Comparison of ENCODE assay signal across 16 cellular contexts in the genomic region with DNA sequence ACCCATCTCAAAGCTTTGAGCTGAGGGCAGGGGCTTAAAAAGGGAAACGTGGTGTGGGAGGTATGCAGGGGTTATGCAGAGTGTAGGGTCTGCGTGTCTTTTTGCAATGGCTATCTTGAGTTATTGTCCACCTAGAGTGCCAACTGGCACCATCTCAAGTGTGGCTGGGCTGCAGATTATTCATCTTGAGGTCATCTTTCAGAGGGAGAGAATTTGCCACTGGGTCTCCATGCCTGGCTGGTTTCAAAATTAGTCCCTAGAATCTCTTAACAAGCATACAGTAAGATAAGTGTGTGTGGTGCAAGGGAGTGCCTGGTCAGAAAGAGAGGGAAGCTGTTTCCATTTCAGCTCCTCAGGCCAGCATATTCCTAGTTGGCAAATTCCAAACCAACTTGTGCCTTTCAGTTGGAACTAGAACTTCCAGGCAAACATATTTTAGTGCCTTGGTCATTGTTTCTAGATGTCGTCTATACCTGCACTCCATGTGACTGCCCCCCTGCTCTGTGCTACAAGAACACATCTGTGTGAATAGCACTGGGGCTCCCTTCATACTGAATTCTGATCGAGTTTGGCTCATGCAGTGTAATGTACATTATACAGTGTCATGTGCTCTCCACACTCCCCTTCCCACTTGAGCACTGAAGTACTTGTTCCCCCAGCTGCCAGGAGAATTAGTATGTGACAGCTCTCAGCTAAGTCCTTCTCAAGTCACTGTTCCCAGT. TPM values are rescaled to one million over a fixed set of nuclear protein-coding genes. Genes with fewer than 3 reads are reported as not detected.
DNase-seq lines count a peak whose midpoint lies in the region; ATAC-seq, FAIRE-seq and TF ChIP-seq lines count a peak whose summit lies in the region.
"Had no signal": no experiment of that assay in that cellular context is flagged by ENCODE, and none has a peak within 500 bp of the region (broad histone marks: within the 10 kb centered on the region; RNA-seq: fewer than 3 reads in every experiment).

No MANE protein-coding gene starts in this region.

- H3K4me3 ChIP-seq in K562 (no peak overlapping the region), spleen (no peak overlapping the region)
- H3K4me3 ChIP-seq: GM23248 had no signal

- peak; percentile 16 for DNase-seq in A172 (ENCODE audit: low spot score)
- DNase-seq in EL: peak; percentile 0
- peak; percentile 84 for DNase-seq in NCI-H226
- no peak for DNase-seq in K562 (ENCODE audit: extremely low read depth in 1 of 4, low spot score in 3 of 4)
- no peak for DNase-seq in spleen
- DNase-seq: COR-L47, GM23248, Karpas-422, NCI-H1105 treated with DMSO at 0.1 percent for 48 hours, NCI-H187, Right ventricle myocardium superior had no signal

- H3K27ac ChIP-seq in K562 (ENCODE audit: extremely low read depth, low read depth, low read length) (no peak overlapping the region), spleen (no peak overlapping the region)
- H3K27ac ChIP-seq: GM23248 had no signal

- no peak overlapping the region for H2AFZ ChIP-seq in K562 (ENCODE audit: low read depth, low read length)
- H2AFZ ChIP-seq: GM23248 had no signal

- H3K27me3 ChIP-seq in K562 (ENCODE audit: control insufficient read depth in 2 of 2, insufficient read depth in 2 of 2, low read length in 2 of 2): no peaks in the 10 kb centered on the region
- H3K27me3 ChIP-seq in spleen (replicated peaks in 1 of 7): no peaks in the 10 kb centered on the region

- no peak for FAIRE-seq in K562 (lab: Jason Lieb, UNC)

- ATAC-seq in K562 (peak; percentile 63), HG02970 (IDR thresholded peaks at IDR 0.05; ENCODE audit: low FRiP score, unreplicated experiment) (no peak), GM18519 (IDR thresholded peaks at IDR 0.05; ENCODE audit: low FRiP score, unreplicated experiment) (no peak), GM21447 (IDR thresholded peaks at IDR 0.05; ENCODE audit: unreplicated experiment) (no peak)
- ATAC-seq: Panc1 had no signal

- no peak overlapping the region for H3K4me2 ChIP-seq in K562 (ENCODE audit: insufficient read depth, low read length)

- no peak overlapping the region for H3K9ac ChIP-seq in K562 (ENCODE audit: insufficient read depth in 1 of 2, low read depth in 2 of 2, low read length in 2 of 2)
- H3K9ac ChIP-seq: GM23248 had no signal

- H3K36me3 ChIP-seq in K562 (ENCODE audit: control insufficient read depth, insufficient read depth, low read length): no peaks in the 10 kb centered on the region
- H3K36me3 ChIP-seq in spleen: no peaks in the 10 kb centered on the region

- intact Hi-C loops in K562 (cut with micrococcal nuclease) (no loop called here), spleen (cut with DNase I; ENCODE audit: low total_unique reads) (no loop called here)

- POLR2A ChIA-PET in K562 (lab: Yijun Ruan, JAX): interaction anchor here (2.7 kb wide), 1 partner anchor 8 kb away, joined by 8 read pairs; no protein-coding TSS in a partner anchor

- TF ChIP-seq POLR2A in K562 (conservative IDR thresholded peaks at IDR 0.05) (no peak), spleen (IDR thresholded peaks at IDR 0.05) (no peak)

- no peaks in the 10 kb centered on the region for H4K20me1 ChIP-seq in K562 (replicated peaks; ENCODE audit: control insufficient read depth, insufficient read depth, low read length)

- H3K79me2 ChIP-seq in K562 (ENCODE audit: control insufficient read depth, insufficient read depth, low read length): no peaks in the 10 kb centered on the region

- CTCF ChIA-PET in K562 (lab: Yijun Ruan, JAX; ENCODE audit: low intra/inter-chr PET ratio): interaction anchor here (0.6 to 1.1 kb wide), 4 partner anchors 13 to 233 kb away, joined by 3 read pairs; no protein-coding TSS in a partner anchor

- H3K9me1 ChIP-seq in K562 (ENCODE audit: control insufficient read depth, insufficient read depth, low read length): no peaks in the 10 kb centered on the region

- no peaks in the 10 kb centered on the region; the same call in 1 of the 2 replicates for H3K9me3 ChIP-seq in K562 (replicated peaks; ENCODE audit: control insufficient read depth, insufficient read depth, low read depth, low read length)
- H3K9me3 ChIP-seq in spleen: no peaks in the 10 kb centered on the region

- TF ChIP-seq RAD21 in K562 (CRISPR knock-in tag; conservative IDR thresholded peaks at IDR 0.05 in 1 of 2, IDR thresholded peaks at IDR 0.05 in 1 of 2): no peak

- TF ChIP-seq EP300 in K562 (IDR thresholded peaks at IDR 0.05; ENCODE audit: low read length): no peak

- in situ Hi-C loops in K562 (cut with MboI): no loop called here

- BruUV-seq in K562 (replicated peaks; lab: Mats Ljungman, UMichigan): no TSS peak

- H3K4me1 ChIP-seq in K562 (replicated peaks in 1 of 2; ENCODE audit: control insufficient read depth in 2 of 2, insufficient read depth in 2 of 2, low read length in 2 of 2) (no peaks in the 10 kb centered on the region), spleen (no peaks in the 10 kb centered on the region)

- TF ChIP-seq CTCF in K562 (IDR thresholded peaks at IDR 0.05 in 2 of 3, conservative IDR thresholded peaks at IDR 0.05 in 1 of 3; ENCODE audit: insufficient read depth in 2 of 3, low read depth in 1 of 3, low read length in 3 of 3) (no peak), spleen (IDR thresholded peaks at IDR 0.05 in 8 of 11, conservative IDR thresholded peaks at IDR 0.05 in 3 of 11) (no peak)

- WGBS in K562 (ENCODE audit: insufficient coverage, low coverage, missing lambda C conversion rate): 0% methylated on average over 4 of the region's 4 CpGs
- 52 to 82% (median 59%) methylated on average over 4 of the region's 4 CpGs for WGBS in spleen, 5 donors

RNA-seq across cellular contexts. Expression of a gene that starts 5.0 kb away (rescaled TPM):
- total RNA-seq in A172 (2014; rRNA removed; shearing (Covaris generic)): not detected in 2 replicates
- 0.88 and 1.3 TPM in 2 replicates for total RNA-seq in K562 (2011; cell fraction: chromatin; rRNA removed; ENCODE audit: low replicate concordance)
- total RNA-seq in K562 (2011; cell fraction: nucleolus; rRNA removed): 0.39 and 0.50 TPM in 2 replicates
- total RNA-seq in K562 (2011; cell fraction: nucleoplasm; rRNA removed): 0.76 and 1.1 TPM in 2 replicates
- 0.45 TPM in 1 of 2 replicates, not detected in the other for total RNA-seq in K562 (2014; rRNA removed)
- 0.15 and 0.35 TPM in 2 replicates for total RNA-seq in K562 (2014; rRNA removed; fragmentation: Illumina TruSeq; extraction: Trizol)
- total RNA-seq in K562 (2015; rRNA removed; fragmentation: Illumina TruSeq; extraction: Trizol): 0.38 TPM in 1 of 2 replicates, not detected in the other
- 0.38 TPM in 1 of 2 replicates, not detected in the other for total RNA-seq in K562 (2021)
- 0.27 and 0.38 TPM in 2 replicates for polyA plus RNA-seq in K562 (2011; rRNA removed)
- 0.28 and 0.70 TPM in 2 replicates for polyA plus RNA-seq in K562 (2011; cell fraction: cytosol; rRNA removed)
- 1.5 and 2.2 TPM in 2 replicates for polyA plus RNA-seq in K562 (2011; cell fraction: nucleus; rRNA removed)
- polyA plus RNA-seq in K562 (2012): 0.17 TPM in 1 of 2 replicates, not detected in the other
- polyA plus RNA-seq in K562 (2014; fragmentation: Illumina TruSeq; extraction: Trizol): 0.25 and 0.46 TPM in 2 replicates
- under 1 TPM in 1 of 2 experiments, not detected in 1; 0.08 TPM for polyA plus RNA-seq in K562 (2014; fragmentation: Nextera tagmentation; extraction: Ambion mirVana)
- polyA plus RNA-seq in K562 (2014; rRNA removed): 0.23 and 0.24 TPM in 2 replicates
- not detected in 2 replicates for polyA minus RNA-seq in K562 (2011; rRNA and poly(A)+ RNA removed)
- polyA minus RNA-seq in K562 (2011; cell fraction: cytosol; rRNA and poly(A)+ RNA removed): not detected in 2 replicates
- polyA minus RNA-seq in K562 (2011; cell fraction: nucleus; rRNA and poly(A)+ RNA removed): 0.56 and 0.94 TPM in 2 replicates
- not detected for total RNA-seq in spleen
- under 1 TPM in 1 of 3 donors, not detected in 2; 0.06 TPM for polyA plus RNA-seq in spleen
- total RNA-seq: GM23248, NCI-H460, Right ventricle myocardium superior had no signal
- polyA plus RNA-seq: GM23248 had no signal

RNA-seq across cellular contexts. Expression of a gene that starts 9.6 kb away (rescaled TPM):
- total RNA-seq in A172 (2014; rRNA removed; shearing (Covaris generic)): not detected in 2 replicates
- total RNA-seq in K562 (2011; cell fraction: chromatin; rRNA removed; ENCODE audit: low replicate concordance): 0.21 TPM in 1 of 2 replicates, not detected in the other
- 0.17 TPM in 1 of 2 replicates, not detected in the other for total RNA-seq in K562 (2011; cell fraction: nucleolus; rRNA removed)
- total RNA-seq in K562 (2011; cell fraction: nucleoplasm; rRNA removed): 0.22 and 0.69 TPM in 2 replicates
- total RNA-seq in K562 (2014; rRNA removed): not detected in 2 replicates
- total RNA-seq in K562 (2014; rRNA removed; fragmentation: Illumina TruSeq; extraction: Trizol): not detected in 2 replicates
- not detected in 2 replicates for total RNA-seq in K562 (2015; rRNA removed; fragmentation: Illumina TruSeq; extraction: Trizol)
- total RNA-seq in K562 (2021): not detected in 2 replicates
- not detected in 2 replicates for polyA plus RNA-seq in K562 (2011; rRNA removed)
- polyA plus RNA-seq in K562 (2011; cell fraction: cytosol; rRNA removed): not detected in 2 replicates
- not detected in 2 replicates for polyA plus RNA-seq in K562 (2011; cell fraction: nucleus; rRNA removed)
- polyA plus RNA-seq in K562 (2012): not detected in 2 replicates
- polyA plus RNA-seq in K562 (2014; fragmentation: Illumina TruSeq; extraction: Trizol): not detected in 2 replicates
- polyA plus RNA-seq in K562 (2014; fragmentation: Nextera tagmentation; extraction: Ambion mirVana): not detected
- polyA plus RNA-seq in K562 (2014; rRNA removed): not detected in 2 replicates
- 0.14 TPM in 1 of 2 replicates, not detected in the other for polyA minus RNA-seq in K562 (2011; rRNA and poly(A)+ RNA removed)
- not detected in 2 replicates for polyA minus RNA-seq in K562 (2011; cell fraction: cytosol; rRNA and poly(A)+ RNA removed)
- polyA minus RNA-seq in K562 (2011; cell fraction: nucleus; rRNA and poly(A)+ RNA removed): 0.22 TPM in 1 of 2 replicates, not detected in the other
- 1 to 10 TPM in 3 of 7 donors, under 1 TPM in 3, not detected in 1; 0.52 to 2.1 (median 1.2) TPM for total RNA-seq in spleen
- under 1 TPM in 1 of 3 donors, not detected in 2; 0.03 TPM for polyA plus RNA-seq in spleen
- total RNA-seq: GM23248, NCI-H460, Right ventricle myocardium superior had no signal
- polyA plus RNA-seq: GM23248 had no signal

RNA-seq across cellular contexts. Expression of a gene that starts 19.7 kb away (rescaled TPM):
- total RNA-seq in A172 (2014; rRNA removed; shearing (Covaris generic)): not detected in 2 replicates
- total RNA-seq in K562 (2011; cell fraction: chromatin; rRNA removed; ENCODE audit: low replicate concordance): 8.7 and 12.2 TPM in 2 replicates
- total RNA-seq in K562 (2011; cell fraction: nucleolus; rRNA removed): 8.9 and 11.8 TPM in 2 replicates
- total RNA-seq in K562 (2011; cell fraction: nucleoplasm; rRNA removed): 8.7 and 10.5 TPM in 2 replicates
- 4.0 and 4.3 TPM in 2 replicates for total RNA-seq in K562 (2014; rRNA removed)
- total RNA-seq in K562 (2014; rRNA removed; fragmentation: Illumina TruSeq; extraction: Trizol): 2.3 and 3.3 TPM in 2 replicates
- 4.2 and 4.3 TPM in 2 replicates for total RNA-seq in K562 (2015; rRNA removed; fragmentation: Illumina TruSeq; extraction: Trizol)
- total RNA-seq in K562 (2021): 5.5 and 7.6 TPM in 2 replicates
- 3.3 and 3.7 TPM in 2 replicates for polyA plus RNA-seq in K562 (2011; rRNA removed)
- polyA plus RNA-seq in K562 (2011; cell fraction: cytosol; rRNA removed): 4.4 and 9.6 TPM in 2 replicates
- polyA plus RNA-seq in K562 (2011; cell fraction: nucleus; rRNA removed): 2.9 and 5.7 TPM in 2 replicates
- polyA plus RNA-seq in K562 (2012): 3.9 and 6.0 TPM in 2 replicates
- 4.8 and 6.1 TPM in 2 replicates for polyA plus RNA-seq in K562 (2014; fragmentation: Illumina TruSeq; extraction: Trizol)
- polyA plus RNA-seq in K562 (2014; fragmentation: Nextera tagmentation; extraction: Ambion mirVana): under 1 TPM; 0.67 to 0.70 TPM
- polyA plus RNA-seq in K562 (2014; rRNA removed): 3.1 and 3.7 TPM in 2 replicates
- polyA minus RNA-seq in K562 (2011; rRNA and poly(A)+ RNA removed): 1.3 and 2.4 TPM in 2 replicates
- polyA minus RNA-seq in K562 (2011; cell fraction: cytosol; rRNA and poly(A)+ RNA removed): 2.9 and 3.4 TPM in 2 replicates
- 3.4 and 4.0 TPM in 2 replicates for polyA minus RNA-seq in K562 (2011; cell fraction: nucleus; rRNA and poly(A)+ RNA removed)
- 10 to 100 TPM in 1 of 7 donors, 1 to 10 TPM in 5, not detected in 1; 1.1 to 11.2 (median 4.7) TPM for total RNA-seq in spleen
- polyA plus RNA-seq in spleen: under 1 TPM in 2 of 3 donors, not detected in 1; 0.29 to 0.35 TPM
- total RNA-seq: GM23248, NCI-H460, Right ventricle myocardium superior had no signal
- polyA plus RNA-seq: GM23248 had no signal

RNA-seq across cellular contexts. Expression of a gene that starts 33.6 kb away (rescaled TPM):
- total RNA-seq in A172 (2014; rRNA removed; shearing (Covaris generic)): not detected in 2 replicates
- total RNA-seq in K562 (2011; cell fraction: chromatin; rRNA removed; ENCODE audit: low replicate concordance): 0.76 and 2.4 TPM in 2 replicates
- total RNA-seq in K562 (2011; cell fraction: nucleolus; rRNA removed): 0.79 TPM in 1 of 2 replicates, not detected in the other
- 2.3 and 4.2 TPM in 2 replicates for total RNA-seq in K562 (2011; cell fraction: nucleoplasm; rRNA removed)
- total RNA-seq in K562 (2014; rRNA removed) (not detected in 2 replicates), K562 (2014; rRNA removed; fragmentation: Illumina TruSeq; extraction: Trizol) (not detected in 2 replicates), K562 (2015; rRNA removed; fragmentation: Illumina TruSeq; extraction: Trizol) (not detected in 2 replicates), K562 (2021) (not detected in 2 replicates), spleen (1 to 10 TPM in 5 of 7 donors, under 1 TPM in 2; 0.65 to 3.8 (median 1.8) TPM)
- polyA plus RNA-seq in K562 (2011; rRNA removed) (not detected in 2 replicates), K562 (2014; fragmentation: Illumina TruSeq; extraction: Trizol) (not detected in 2 replicates), K562 (2014; fragmentation: Nextera tagmentation; extraction: Ambion mirVana) (not detected), K562 (2014; rRNA removed) (not detected in 2 replicates), spleen (not detected)
- not detected in 2 replicates for polyA plus RNA-seq in K562 (2011; cell fraction: cytosol; rRNA removed)
- 0.17 and 0.28 TPM in 2 replicates for polyA plus RNA-seq in K562 (2011; cell fraction: nucleus; rRNA removed)
- not detected in 2 replicates for polyA plus RNA-seq in K562 (2012)
- polyA minus RNA-seq in K562 (2011; rRNA and poly(A)+ RNA removed): 1.2 and 1.3 TPM in 2 replicates
- not detected in 2 replicates for polyA minus RNA-seq in K562 (2011; cell fraction: cytosol; rRNA and poly(A)+ RNA removed)
- 0.78 and 0.94 TPM in 2 replicates for polyA minus RNA-seq in K562 (2011; cell fraction: nucleus; rRNA and poly(A)+ RNA removed)
- total RNA-seq: GM23248, NCI-H460, Right ventricle myocardium superior had no signal
- polyA plus RNA-seq: GM23248 had no signal

RNA-seq across cellular contexts. Expression of a gene that starts 49.9 kb away (rescaled TPM):
- total RNA-seq in A172 (2014; rRNA removed; shearing (Covaris generic)): not detected in 2 replicates
- 1.6 and 3.9 TPM in 2 replicates for total RNA-seq in K562 (2011; cell fraction: chromatin; rRNA removed; ENCODE audit: low replicate concordance)
- 0.50 TPM in 1 of 2 replicates, not detected in the other for total RNA-seq in K562 (2011; cell fraction: nucleolus; rRNA removed)
- 2.2 and 3.4 TPM in 2 replicates for total RNA-seq in K562 (2011; cell fraction: nucleoplasm; rRNA removed)
- total RNA-seq in K562 (2014; rRNA removed) (not detected in 2 replicates), K562 (2014; rRNA removed; fragmentation: Illumina TruSeq; extraction: Trizol) (not detected in 2 replicates), K562 (2015; rRNA removed; fragmentation: Illumina TruSeq; extraction: Trizol) (not detected in 2 replicates), K562 (2021) (not detected in 2 replicates), spleen (1 to 10 TPM in 4 of 7 donors, under 1 TPM in 3; 0.49 to 3.1 (median 1.5) TPM)
- polyA plus RNA-seq in K562 (2011; rRNA removed) (0.10 and 0.12 TPM in 2 replicates), K562 (2014; fragmentation: Illumina TruSeq; extraction: Trizol) (not detected in 2 replicates), K562 (2014; fragmentation: Nextera tagmentation; extraction: Ambion mirVana) (not detected), K562 (2014; rRNA removed) (not detected in 2 replicates), spleen (not detected)
- polyA plus RNA-seq in K562 (2011; cell fraction: cytosol; rRNA removed): 0.13 TPM in 1 of 2 replicates, not detected in the other
- polyA plus RNA-seq in K562 (2011; cell fraction: nucleus; rRNA removed): 0.42 and 0.44 TPM in 2 replicates
- polyA plus RNA-seq in K562 (2012): not detected in 2 replicates
- polyA minus RNA-seq in K562 (2011; rRNA and poly(A)+ RNA removed): 0.63 and 0.66 TPM in 2 replicates
- polyA minus RNA-seq in K562 (2011; cell fraction: cytosol; rRNA and poly(A)+ RNA removed): not detected in 2 replicates
- polyA minus RNA-seq in K562 (2011; cell fraction: nucleus; rRNA and poly(A)+ RNA removed): 0.40 and 0.89 TPM in 2 replicates
- total RNA-seq: GM23248, NCI-H460, Right ventricle myocardium superior had no signal
- polyA plus RNA-seq: GM23248 had no signal

Comparison
In these comparisons a context has a peak if more than half of its experiments do, and no peak if none do; other contexts are left out.
1. DNase-seq: peak in A172 (single experiment), EL (single experiment) and NCI-H226 (single experiment); none in K562 (0 of 4) and spleen (single experiment).